Comparison of ENCODE assay signal across 26 cellular contexts in the genomic region with DNA sequence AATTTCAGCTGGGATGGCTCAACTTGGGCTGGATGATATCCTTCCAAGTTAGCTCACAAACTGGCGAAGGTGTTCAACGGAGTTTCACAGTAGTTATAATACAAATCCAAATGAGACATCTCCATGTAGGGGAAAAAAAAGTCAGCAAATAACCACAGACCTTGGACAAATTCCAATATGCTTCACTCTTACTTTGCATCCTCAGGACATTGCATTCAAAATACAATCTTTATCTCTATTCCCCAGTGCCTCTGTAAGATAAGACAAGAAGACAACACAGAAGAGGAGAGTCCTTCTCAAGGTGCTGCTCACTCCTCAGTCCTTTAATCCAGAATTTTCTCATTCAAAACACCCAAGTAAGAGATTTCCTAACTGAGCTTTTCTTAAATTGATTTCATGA.
"Had no signal": no experiment of that assay in that cellular context is flagged by ENCODE, and none has a peak within 500 bp of the region (broad histone marks: within the 10 kb centered on the region; RNA-seq: fewer than 3 reads in every experiment).

No MANE protein-coding gene starts in this region.

- H3K4me3 ChIP-seq: coronary artery, dorsolateral prefrontal cortex had no signal

- H3K36me3 ChIP-seq: brain microvascular endothelial cell had no signal

- H3K27me3 ChIP-seq: brain microvascular endothelial cell, dorsolateral prefrontal cortex had no signal

- DNase-seq: activated CD4-positive, alpha-beta memory T cell treated with anti-CD3 and anti-CD28 coated beads, Interleukin-2, amount 10 ng/mL, durations not matched to agents 7 days and 5 days; activated CD4-positive, alpha-beta T cell treated with anti-CD3 and anti-CD28 coated beads for 1 hour; activated CD4-positive, alpha-beta T cell treated with anti-CD3 and anti-CD28 coated beads for 4 hours; activated CD4-positive, alpha-beta T cell treated with anti-CD3 and anti-CD28 coated beads, Interleukin-2, amount 10 ng/mL, durations not matched to agents 7 days and 5 days; activated CD4-positive, alpha-beta T cell treated with anti-CD3 and anti-CD28 coated beads, Interleukin-2, amount 50 U/mL, for 4 hours; activated CD4-positive, CD25-positive, alpha-beta regulatory T cell; activated CD8-positive, alpha-beta memory T cell treated with anti-CD3 and anti-CD28 coated beads, Interleukin-2, amount 50 U/mL, for 48 hours; activated gamma-delta T cell; activated naive CD4-positive, alpha-beta T cell; activated naive CD4-positive, alpha-beta T cell treated with anti-CD3 and anti-CD28 coated beads, Interleukin-2, amount 50 U/mL, for 16 hours; activated T-cell treated with anti-CD3 and anti-CD28 coated beads for 4 hours; activated T-cell treated with anti-CD3 and anti-CD28 coated beads, Interleukin-2, amount 50 U/mL, for 24 hours; activated T-cell treated with anti-CD3 and anti-CD28 coated beads, Interleukin-2, amount 50 U/mL, for 72 hours; amniotic stem cell; anterior cingulate cortex; brain microvascular endothelial cell; dorsolateral prefrontal cortex; effector memory CD4-positive, alpha-beta T cell; endodermal cell; foreskin fibroblast; head of caudate nucleus; T-helper 1 cell; T-helper 17 cell; T1000 had no signal

- H3K27ac ChIP-seq: brain microvascular endothelial cell, coronary artery, dorsolateral prefrontal cortex had no signal

- ATAC-seq: activated T-cell treated with anti-CD3 and anti-CD28 coated beads, Interleukin-2, amount 50 U/mL, for 72 hours; esophagus mucosa; T-helper 17 cell had no signal
